In the genomic region with DNA sequence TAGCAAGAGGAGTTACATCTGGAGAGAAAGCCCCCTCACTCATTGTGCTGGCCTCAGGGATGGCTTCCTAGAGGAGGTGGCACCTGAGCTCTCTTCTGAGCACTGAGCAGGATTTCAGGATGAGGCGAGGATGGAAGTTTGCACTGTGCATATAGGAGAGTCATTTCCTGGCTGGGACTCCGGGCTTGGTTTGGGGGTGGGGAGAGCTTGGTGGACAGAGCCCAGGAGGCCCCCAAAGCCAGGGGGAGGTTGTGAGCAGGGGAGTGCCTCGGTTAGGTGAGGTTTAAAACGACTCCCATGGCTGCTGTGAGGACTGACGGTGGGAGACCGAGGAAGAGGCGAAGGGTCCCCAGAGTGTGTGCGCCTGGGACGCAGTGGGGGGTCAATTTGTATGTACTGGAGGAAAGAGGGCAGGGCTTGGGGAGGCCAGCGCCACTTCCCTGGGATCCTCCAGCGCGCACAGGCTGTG, we compare ENCODE assay signal across 2 cellular contexts.
TF ChIP-seq lines count a peak whose summit lies in the region.

No MANE protein-coding gene starts in this region.

TF ChIP-seq in HepG2, 621 proteins besides CTCF, POLR2A, EP300 and RAD21:
- no peak for TF ChIP-seq ZNF564 (CRISPR knock-in tag; IDR thresholded peaks at IDR 0.05)
- 0 out of 2 replicates have a peak, but pooled peaks have one; percentile 24 for TF ChIP-seq ZNF510 (CRISPR knock-in tag; IDR thresholded peaks at IDR 0.05; ENCODE audit: low read depth)

TF ChIP-seq in K562, 482 proteins besides CTCF, POLR2A, EP300 and RAD21:
- TF ChIP-seq ADNP (tag; IDR thresholded peaks at IDR 0.05) (no peak), ZNF143 (CRISPR knock-in tag; IDR thresholded peaks at IDR 0.05) (no peak), STAG1 (CRISPR knock-in tag; IDR thresholded peaks at IDR 0.05; ENCODE audit: borderline replicate concordance) (no peak), MYC (IDR thresholded peaks at IDR 0.05; ENCODE audit: low read depth, low read length) (no peak), MYC (CRISPR knock-in tag; IDR thresholded peaks at IDR 0.05; ENCODE audit: borderline replicate concordance, low read depth) (no peak), ZNF431 (CRISPR knock-in tag; IDR thresholded peaks at IDR 0.05) (no peak), KDM2B (CRISPR knock-in tag; IDR thresholded peaks at IDR 0.05) (no peak), ZNF174 (CRISPR knock-in tag; IDR thresholded peaks at IDR 0.05) (no peak)
- TF ChIP-seq, protein P1, sequence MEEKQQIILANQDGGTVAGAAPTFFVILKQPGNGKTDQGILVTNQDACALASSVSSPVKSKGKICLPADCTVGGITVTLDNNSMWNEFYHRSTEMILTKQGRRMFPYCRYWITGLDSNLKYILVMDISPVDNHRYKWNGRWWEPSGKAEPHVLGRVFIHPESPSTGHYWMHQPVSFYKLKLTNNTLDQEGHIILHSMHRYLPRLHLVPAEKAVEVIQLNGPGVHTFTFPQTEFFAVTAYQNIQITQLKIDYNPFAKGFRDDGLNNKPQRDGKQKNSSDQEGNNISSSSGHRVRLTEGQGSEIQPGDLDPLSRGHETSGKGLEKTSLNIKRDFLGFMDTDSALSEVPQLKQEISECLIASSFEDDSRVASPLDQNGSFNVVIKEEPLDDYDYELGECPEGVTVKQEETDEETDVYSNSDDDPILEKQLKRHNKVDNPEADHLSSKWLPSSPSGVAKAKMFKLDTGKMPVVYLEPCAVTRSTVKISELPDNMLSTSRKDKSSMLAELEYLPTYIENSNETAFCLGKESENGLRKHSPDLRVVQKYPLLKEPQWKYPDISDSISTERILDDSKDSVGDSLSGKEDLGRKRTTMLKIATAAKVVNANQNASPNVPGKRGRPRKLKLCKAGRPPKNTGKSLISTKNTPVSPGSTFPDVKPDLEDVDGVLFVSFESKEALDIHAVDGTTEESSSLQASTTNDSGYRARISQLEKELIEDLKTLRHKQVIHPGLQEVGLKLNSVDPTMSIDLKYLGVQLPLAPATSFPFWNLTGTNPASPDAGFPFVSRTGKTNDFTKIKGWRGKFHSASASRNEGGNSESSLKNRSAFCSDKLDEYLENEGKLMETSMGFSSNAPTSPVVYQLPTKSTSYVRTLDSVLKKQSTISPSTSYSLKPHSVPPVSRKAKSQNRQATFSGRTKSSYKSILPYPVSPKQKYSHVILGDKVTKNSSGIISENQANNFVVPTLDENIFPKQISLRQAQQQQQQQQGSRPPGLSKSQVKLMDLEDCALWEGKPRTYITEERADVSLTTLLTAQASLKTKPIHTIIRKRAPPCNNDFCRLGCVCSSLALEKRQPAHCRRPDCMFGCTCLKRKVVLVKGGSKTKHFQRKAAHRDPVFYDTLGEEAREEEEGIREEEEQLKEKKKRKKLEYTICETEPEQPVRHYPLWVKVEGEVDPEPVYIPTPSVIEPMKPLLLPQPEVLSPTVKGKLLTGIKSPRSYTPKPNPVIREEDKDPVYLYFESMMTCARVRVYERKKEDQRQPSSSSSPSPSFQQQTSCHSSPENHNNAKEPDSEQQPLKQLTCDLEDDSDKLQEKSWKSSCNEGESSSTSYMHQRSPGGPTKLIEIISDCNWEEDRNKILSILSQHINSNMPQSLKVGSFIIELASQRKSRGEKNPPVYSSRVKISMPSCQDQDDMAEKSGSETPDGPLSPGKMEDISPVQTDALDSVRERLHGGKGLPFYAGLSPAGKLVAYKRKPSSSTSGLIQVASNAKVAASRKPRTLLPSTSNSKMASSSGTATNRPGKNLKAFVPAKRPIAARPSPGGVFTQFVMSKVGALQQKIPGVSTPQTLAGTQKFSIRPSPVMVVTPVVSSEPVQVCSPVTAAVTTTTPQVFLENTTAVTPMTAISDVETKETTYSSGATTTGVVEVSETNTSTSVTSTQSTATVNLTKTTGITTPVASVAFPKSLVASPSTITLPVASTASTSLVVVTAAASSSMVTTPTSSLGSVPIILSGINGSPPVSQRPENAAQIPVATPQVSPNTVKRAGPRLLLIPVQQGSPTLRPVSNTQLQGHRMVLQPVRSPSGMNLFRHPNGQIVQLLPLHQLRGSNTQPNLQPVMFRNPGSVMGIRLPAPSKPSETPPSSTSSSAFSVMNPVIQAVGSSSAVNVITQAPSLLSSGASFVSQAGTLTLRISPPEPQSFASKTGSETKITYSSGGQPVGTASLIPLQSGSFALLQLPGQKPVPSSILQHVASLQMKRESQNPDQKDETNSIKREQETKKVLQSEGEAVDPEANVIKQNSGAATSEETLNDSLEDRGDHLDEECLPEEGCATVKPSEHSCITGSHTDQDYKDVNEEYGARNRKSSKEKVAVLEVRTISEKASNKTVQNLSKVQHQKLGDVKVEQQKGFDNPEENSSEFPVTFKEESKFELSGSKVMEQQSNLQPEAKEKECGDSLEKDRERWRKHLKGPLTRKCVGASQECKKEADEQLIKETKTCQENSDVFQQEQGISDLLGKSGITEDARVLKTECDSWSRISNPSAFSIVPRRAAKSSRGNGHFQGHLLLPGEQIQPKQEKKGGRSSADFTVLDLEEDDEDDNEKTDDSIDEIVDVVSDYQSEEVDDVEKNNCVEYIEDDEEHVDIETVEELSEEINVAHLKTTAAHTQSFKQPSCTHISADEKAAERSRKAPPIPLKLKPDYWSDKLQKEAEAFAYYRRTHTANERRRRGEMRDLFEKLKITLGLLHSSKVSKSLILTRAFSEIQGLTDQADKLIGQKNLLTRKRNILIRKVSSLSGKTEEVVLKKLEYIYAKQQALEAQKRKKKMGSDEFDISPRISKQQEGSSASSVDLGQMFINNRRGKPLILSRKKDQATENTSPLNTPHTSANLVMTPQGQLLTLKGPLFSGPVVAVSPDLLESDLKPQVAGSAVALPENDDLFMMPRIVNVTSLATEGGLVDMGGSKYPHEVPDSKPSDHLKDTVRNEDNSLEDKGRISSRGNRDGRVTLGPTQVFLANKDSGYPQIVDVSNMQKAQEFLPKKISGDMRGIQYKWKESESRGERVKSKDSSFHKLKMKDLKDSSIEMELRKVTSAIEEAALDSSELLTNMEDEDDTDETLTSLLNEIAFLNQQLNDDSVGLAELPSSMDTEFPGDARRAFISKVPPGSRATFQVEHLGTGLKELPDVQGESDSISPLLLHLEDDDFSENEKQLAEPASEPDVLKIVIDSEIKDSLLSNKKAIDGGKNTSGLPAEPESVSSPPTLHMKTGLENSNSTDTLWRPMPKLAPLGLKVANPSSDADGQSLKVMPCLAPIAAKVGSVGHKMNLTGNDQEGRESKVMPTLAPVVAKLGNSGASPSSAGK (IDR thresholded peaks at IDR 0.05) = no peak
